Comparison of ENCODE assay signal across 8 cellular contexts in genomic region chr13:26253262-26253786, GRCh38. TPM values are rescaled to one million over a fixed set of nuclear protein-coding genes. Genes with fewer than 3 reads are reported as not detected.
DNase-seq lines count a peak whose midpoint lies in the region; ATAC-seq and TF ChIP-seq lines count a peak whose summit lies in the region.

No MANE protein-coding gene starts in this region.

- H3K9me3 ChIP-seq in thyroid gland, result no peaks in the 10 kb centered on the region

- H3K9me3 Mint-ChIP-seq in activated CD4-positive, alpha-beta T cell treated with anti-CD3 and anti-CD28 coated beads, Interleukin-2, amount 10 ng/mL, durations not matched to agents 7 days and 5 days, result no peaks in the 10 kb centered on the region
- H3K9me3 Mint-ChIP-seq in activated naive CD8-positive, alpha-beta T cell treated with anti-CD3 and anti-CD28 coated beads, Interleukin-2, amount 50 U/mL, for 24 hours, result no peaks in the 10 kb centered on the region

- peaks cover 6 to 10% of the 10 kb centered on the region in 2 donors for H3K4me1 ChIP-seq in thyroid gland

- POLR2A ChIA-PET in activated CD4-positive, alpha-beta T cell treated with anti-CD3 and anti-CD28 coated beads, Interleukin-2, amount 10 ng/mL, durations not matched to agents 7 days and 5 days (lab: Charles Lee), result no interaction called here

- 33 to 40% methylated on average over 9 of the region's 9 CpGs for WGBS in thyroid gland, 2 donors

- H3K4me3 ChIP-seq in thyroid gland (replicated peaks in 1 of 3), result peak overlapping the region; percentile 76 to 95 (median 94)

- no peak for TF ChIP-seq POLR2A in thyroid gland (IDR thresholded peaks at IDR 0.05)

- H3K27me3 ChIP-seq in layer of hippocampus (ENCODE audit: control insufficient read depth, insufficient read depth, low read length) (no peaks in the 10 kb centered on the region), thyroid gland (no peaks in the 10 kb centered on the region)

- H3K27ac ChIP-seq in layer of hippocampus (ENCODE audit: low read depth, low read length) (peak overlapping the region; percentile 98), thyroid gland (peak overlapping the region; percentile 92 to 94 (median 93))

- peaks cover 26% of the 10 kb centered on the region for H3K4me1 Mint-ChIP-seq in activated CD4-positive, alpha-beta T cell treated with anti-CD3 and anti-CD28 coated beads, Interleukin-2, amount 10 ng/mL, durations not matched to agents 7 days and 5 days
- H3K4me1 Mint-ChIP-seq in activated naive CD8-positive, alpha-beta T cell treated with anti-CD3 and anti-CD28 coated beads, Interleukin-2, amount 50 U/mL, for 24 hours, result peaks cover 32% of the 10 kb centered on the region

- peak overlapping the region; percentile 89 for H3K27ac Mint-ChIP-seq in activated CD4-positive, alpha-beta T cell treated with anti-CD3 and anti-CD28 coated beads, Interleukin-2, amount 10 ng/mL, durations not matched to agents 7 days and 5 days
- peak overlapping the region; percentile 92 for H3K27ac Mint-ChIP-seq in activated naive CD8-positive, alpha-beta T cell treated with anti-CD3 and anti-CD28 coated beads, Interleukin-2, amount 50 U/mL, for 24 hours

- no peak for TF ChIP-seq CTCF in thyroid gland (IDR thresholded peaks at IDR 0.05)

- H3K36me3 Mint-ChIP-seq in activated CD4-positive, alpha-beta T cell treated with anti-CD3 and anti-CD28 coated beads, Interleukin-2, amount 10 ng/mL, durations not matched to agents 7 days and 5 days (ENCODE audit: low read depth), result peaks cover 2% of the 10 kb centered on the region
- peaks cover 2% of the 10 kb centered on the region for H3K36me3 Mint-ChIP-seq in activated naive CD8-positive, alpha-beta T cell treated with anti-CD3 and anti-CD28 coated beads, Interleukin-2, amount 50 U/mL, for 24 hours (ENCODE audit: low read depth)

- CTCF ChIA-PET in activated CD4-positive, alpha-beta T cell treated with anti-CD3 and anti-CD28 coated beads, Interleukin-2, amount 10 ng/mL, durations not matched to agents 7 days and 5 days (lab: Charles Lee), result interaction anchor here (0.9 kb wide), 1 partner anchor 19 kb away, joined by 4 read pairs; no protein-coding TSS in a partner anchor

- peak overlapping the region; percentile 80 for H3K4me3 Mint-ChIP-seq in activated CD4-positive, alpha-beta T cell treated with anti-CD3 and anti-CD28 coated beads, Interleukin-2, amount 10 ng/mL, durations not matched to agents 7 days and 5 days
- H3K4me3 Mint-ChIP-seq in activated naive CD8-positive, alpha-beta T cell treated with anti-CD3 and anti-CD28 coated beads, Interleukin-2, amount 50 U/mL, for 24 hours, result peak overlapping the region; percentile 93

- no peaks in the 10 kb centered on the region for H3K36me3 ChIP-seq in thyroid gland

- ATAC-seq in activated naive CD8-positive, alpha-beta T cell treated with anti-CD3 and anti-CD28 coated beads, Interleukin-2, amount 50 U/mL, for 24 hours, result no peak
- ATAC-seq in GM21447 (IDR thresholded peaks at IDR 0.05; ENCODE audit: unreplicated experiment), result no peak

- intact Hi-C loops in thyroid gland (cut with DNase I), result no loop called here

- no peak for DNase-seq in activated CD4-positive, alpha-beta T cell treated with anti-CD3 and anti-CD28 coated beads, Interleukin-2, amount 10 ng/mL, durations not matched to agents 7 days and 5 days
- no peak for DNase-seq in activated CD4-positive, alpha-beta T cell treated with anti-CD3 and anti-CD28 coated beads for 4 hours
- DNase-seq in activated naive CD8-positive, alpha-beta T cell treated with anti-CD3 and anti-CD28 coated beads, Interleukin-2, amount 50 U/mL, for 24 hours, result no peak
- peak in 1 of 2 donors; percentile 5 for DNase-seq in thyroid gland
- DNase-seq in ecto neural progenitor cell (ENCODE audit: low spot score), result no peak
- DNase-seq in SIG-M5 treated with dmso at 0.1 percent for 504 hours (lab: John Stamatoyannopoulos, UW; ENCODE audit: unreplicated experiment), result no peak

- H3K27me3 Mint-ChIP-seq in activated CD4-positive, alpha-beta T cell treated with anti-CD3 and anti-CD28 coated beads, Interleukin-2, amount 10 ng/mL, durations not matched to agents 7 days and 5 days, result no peaks in the 10 kb centered on the region
- H3K27me3 Mint-ChIP-seq in activated naive CD8-positive, alpha-beta T cell treated with anti-CD3 and anti-CD28 coated beads, Interleukin-2, amount 50 U/mL, for 24 hours, result no peaks in the 10 kb centered on the region

RNA-seq across cellular contexts. Expression of gene CDK8, which starts 0.6 kb away (rescaled TPM):
- 10 to 100 TPM; 14.1 to 15.5 TPM for total RNA-seq in activated CD4-positive, alpha-beta T cell treated with anti-CD3 and anti-CD28 coated beads, Interleukin-2, amount 10 ng/mL, durations not matched to agents 7 days and 5 days
- 10 to 100 TPM; 14.2 to 16.2 (median 15.1) TPM for total RNA-seq in thyroid gland

RNA-seq across cellular contexts. Expression of gene RNF6, which starts 31.2 kb away (rescaled TPM):
- 10 to 100 TPM; 38.7 to 46.0 TPM for total RNA-seq in activated CD4-positive, alpha-beta T cell treated with anti-CD3 and anti-CD28 coated beads, Interleukin-2, amount 10 ng/mL, durations not matched to agents 7 days and 5 days
- total RNA-seq in thyroid gland, result 10 to 100 TPM; 21.5 to 28.8 (median 25.0) TPM
